In genomic region chr13:109326601-109327000, GRCh38 we compare ENCODE assay signal across 31 cellular contexts.
"Had no signal": no experiment of that assay in that cellular context is flagged by ENCODE, and none has a peak within 500 bp of the region (broad histone marks: within the 10 kb centered on the region; RNA-seq: fewer than 3 reads in every experiment).

No MANE protein-coding gene starts in this region.

- FAIRE-seq: astrocyte, bronchial epithelial cell had no signal

- H3K36me3 ChIP-seq: adrenal gland, ascending aorta, brain microvascular endothelial cell, breast epithelium, cardiac muscle cell had no signal

- H3K4me3 ChIP-seq: adrenal gland, ascending aorta, body of pancreas, breast epithelium, cardiac muscle cell had no signal

- H3K9me3 ChIP-seq: adrenal gland, ascending aorta, body of pancreas, breast epithelium had no signal

- DNase-seq: activated effector memory CD4-positive, alpha-beta T cell treated with Interleukin-2 at 50 U/mL for 16 hours; activated gamma-delta T cell; activated gamma-delta T cell treated with Interleukin-2 at 50 U/mL for 16 hours; activated naive CD4-positive, alpha-beta T cell; activated naive CD4-positive, alpha-beta T cell treated with anti-CD3 and anti-CD28 coated beads for 36 hours; activated naive CD4-positive, alpha-beta T cell treated with anti-CD3 and anti-CD28 coated beads, Interleukin-2, amount 10 ng/mL, durations not matched to agents 7 days and 5 days; activated naive CD4-positive, alpha-beta T cell treated with anti-CD3 and anti-CD28 coated beads, Interleukin-2, amount 50 U/mL, for 16 hours; activated naive CD4-positive, alpha-beta T cell treated with Interleukin-2 at 50 U/mL for 16 hours; activated naive CD8-positive, alpha-beta T cell treated with anti-CD3 and anti-CD28 coated beads for 36 hours; activated naive CD8-positive, alpha-beta T cell treated with anti-CD3 and anti-CD28 coated beads, Interleukin-2, amount 10 ng/mL, durations not matched to agents 7 days and 5 days; activated naive CD8-positive, alpha-beta T cell treated with anti-CD3 and anti-CD28 coated beads, Interleukin-2, amount 50 U/mL, for 24 hours; activated T-cell treated with anti-CD3 and anti-CD28 coated beads, Interleukin-2, amount 50 U/mL, for 1 hour; activated T-cell treated with anti-CD3 and anti-CD28 coated beads, Interleukin-2, amount 50 U/mL, for 24 hours; activated T-cell treated with anti-CD3 and anti-CD28 coated beads, Interleukin-2, amount 50 U/mL, for 4 hours; activated T-cell treated with anti-CD3 and anti-CD28 coated beads, Interleukin-2, amount 50 U/mL, for 48 hours; activated T-cell treated with anti-CD3 and anti-CD28 coated beads, Interleukin-2, amount 50 U/mL, for 72 hours; adrenal gland; amniotic stem cell; amygdala; anterior cingulate cortex; aorta; body of pancreas; brain microvascular endothelial cell; caudate nucleus; central memory CD4-positive, alpha-beta T cell; cerebellar nuclear complex had no signal

- H3K4me1 ChIP-seq: adrenal gland, ascending aorta, body of pancreas, breast epithelium had no signal

- H3K27me3 ChIP-seq: adrenal gland, ascending aorta, body of pancreas, brain microvascular endothelial cell, breast epithelium, cardiac muscle cell had no signal

- H3K27ac ChIP-seq: adrenal gland, ascending aorta, body of pancreas, brain microvascular endothelial cell, breast epithelium, cardiac muscle cell had no signal
